6 cellular contexts compared by ENCODE assay signal in the genomic region with DNA sequence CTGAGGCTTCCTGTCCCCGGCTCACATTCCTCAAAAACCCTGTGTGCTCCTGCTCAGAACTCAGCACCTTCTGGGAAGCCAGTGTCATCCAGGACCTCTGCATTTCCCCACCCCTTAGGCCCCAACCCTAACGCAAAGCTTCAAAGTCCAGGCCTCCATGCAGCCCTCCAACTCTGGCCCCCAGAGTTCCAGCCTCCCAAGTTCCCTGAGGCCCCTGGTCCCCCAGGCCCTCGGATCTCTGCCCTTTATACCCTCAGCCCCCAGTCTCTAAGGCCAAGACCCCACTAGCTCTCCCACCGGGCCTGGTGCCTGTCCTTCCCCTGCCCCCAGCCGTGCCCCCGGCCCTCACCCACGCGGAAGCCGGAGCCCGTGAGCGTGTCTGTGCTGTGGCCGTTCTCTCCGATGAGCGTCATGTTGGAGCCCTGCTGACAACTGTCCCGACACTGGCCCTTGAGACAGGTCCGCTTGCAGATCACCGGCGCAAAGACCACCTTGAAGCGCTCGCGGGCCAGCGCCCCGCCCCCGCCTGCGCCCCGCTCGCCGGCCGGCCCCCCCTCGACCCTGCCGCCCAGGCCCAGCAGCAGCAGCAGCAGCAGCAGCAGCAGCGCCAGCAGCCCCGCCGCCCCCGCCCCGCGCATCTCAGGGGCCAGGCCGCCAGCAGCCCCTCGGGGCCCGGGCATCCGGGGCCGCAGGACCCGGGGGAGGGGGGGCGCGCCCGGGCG. TPM values are rescaled to one million over a fixed set of nuclear protein-coding genes. Genes with fewer than 3 reads are reported as not detected.
A peak's percentile ranks its signal among the peaks of the same experiment; 100 is the strongest.
DNase-seq lines count a peak whose midpoint lies in the region; ATAC-seq and TF ChIP-seq lines count a peak whose summit lies in the region.

No MANE protein-coding gene starts in this region.

- H3K4me1 Mint-ChIP-seq in CD8-positive, alpha-beta T cell (ENCODE audit: low read depth), result peaks cover 61% of the 10 kb centered on the region
- peaks cover 59% of the 10 kb centered on the region for H3K4me1 Mint-ChIP-seq in activated naive CD8-positive, alpha-beta T cell (ENCODE audit: low read depth)

- peak overlapping the region; percentile 59 for H3K4me3 ChIP-seq in CD8-positive, alpha-beta T cell (ENCODE audit: low read depth, low read length)
- peak overlapping the region; percentile 44 for H3K4me3 ChIP-seq in mesodermal cell (ENCODE audit: extremely low read depth, insufficient read depth, low read length, poor library complexity, severe bottlenecking)

- no peak for TF ChIP-seq CTCF in CD8-positive, alpha-beta T cell (IDR thresholded peaks at IDR 0.05)

- peak overlapping the region; percentile 89 for H3K27ac Mint-ChIP-seq in CD8-positive, alpha-beta T cell
- peak overlapping the region; percentile 94 for H3K27ac Mint-ChIP-seq in activated naive CD8-positive, alpha-beta T cell

- no peaks in the 10 kb centered on the region for H3K9me3 ChIP-seq in CD8-positive, alpha-beta T cell (ENCODE audit: low read length)
- no peaks in the 10 kb centered on the region for H3K9me3 ChIP-seq in mesodermal cell (ENCODE audit: control insufficient read depth, low read length)

- H3K27me3 Mint-ChIP-seq in CD8-positive, alpha-beta T cell (ENCODE audit: low read depth), result no peaks in the 10 kb centered on the region
- H3K27me3 Mint-ChIP-seq in activated naive CD8-positive, alpha-beta T cell, result no peaks in the 10 kb centered on the region

- 9 to 18% methylated on average over 25 to 35 of the region's 47 CpGs for WGBS in mesodermal cell (ENCODE audit: insufficient coverage in 2 of 2), 2 experiments

- H3K27ac ChIP-seq in CD8-positive, alpha-beta T cell (ENCODE audit: low read depth, low read length), result peak overlapping the region; percentile 30
- H3K27ac ChIP-seq in mesodermal cell (ENCODE audit: low read depth, low read length, severe bottlenecking), result peak overlapping the region; percentile 10

- no peaks in the 10 kb centered on the region for H3K36me3 ChIP-seq in CD8-positive, alpha-beta T cell (ENCODE audit: insufficient read depth, low read length)
- H3K36me3 ChIP-seq in mesodermal cell (ENCODE audit: control insufficient read depth, insufficient read depth, low read length), result no peaks in the 10 kb centered on the region

- no peaks in the 10 kb centered on the region for H3K27me3 ChIP-seq in CD8-positive, alpha-beta T cell (ENCODE audit: insufficient read depth, low read length)

- CTCF ChIA-PET in CD8-positive, alpha-beta T cell (lab: Charles Lee), result interaction anchor here (0.7 to 1.7 kb wide), 5 partner anchors 8 to 335 kb away, joined by 3 to 10 read pairs (median 7); no protein-coding TSS in a partner anchor

- H3K4me1 ChIP-seq in CD8-positive, alpha-beta T cell (ENCODE audit: insufficient read depth, low read length), result peaks cover 68% of the 10 kb centered on the region
- peaks cover 59% of the 10 kb centered on the region for H3K4me1 ChIP-seq in mesodermal cell (ENCODE audit: control insufficient read depth, insufficient read depth, low read length, poor library complexity, severe bottlenecking)

- no peak for ATAC-seq in CD8-positive, alpha-beta T cell
- ATAC-seq in GM19395 (IDR thresholded peaks at IDR 0.05; ENCODE audit: unreplicated experiment) (no peak), GM18511 (IDR thresholded peaks at IDR 0.05; ENCODE audit: unreplicated experiment) (no peak)

- POLR2A ChIA-PET in CD8-positive, alpha-beta T cell (lab: Charles Lee), result interaction anchor here (0.8 to 1.7 kb wide), 7 partner anchors 8 to 96 kb away, joined by 3 to 6 read pairs (median 4); partner anchors contain the start of genes MALAT1 and ZNRD2

- peak in 1 of 7 experiments; percentile 17 for DNase-seq in CD8-positive, alpha-beta T cell
- DNase-seq in occipital lobe (lab: John Stamatoyannopoulos, UW), result no peak

- intact Hi-C loops in CD8-positive, alpha-beta T cell (cut with DNase I, micrococcal nuclease), result loop anchor here (1.0 kb wide), 2 partner anchors 11 to 13 kb away; partner anchors contain the start of gene ZNRD2 (in 2 of the 2)

- H3K9me3 Mint-ChIP-seq in CD8-positive, alpha-beta T cell, result no peaks in the 10 kb centered on the region
- H3K9me3 Mint-ChIP-seq in activated naive CD8-positive, alpha-beta T cell (ENCODE audit: low read depth), result no peaks in the 10 kb centered on the region

- peaks cover 7% of the 10 kb centered on the region for H3K36me3 Mint-ChIP-seq in CD8-positive, alpha-beta T cell
- H3K36me3 Mint-ChIP-seq in activated naive CD8-positive, alpha-beta T cell, result no peaks in the 10 kb centered on the region

- H3K4me3 Mint-ChIP-seq in CD8-positive, alpha-beta T cell, result peak overlapping the region; percentile 89
- H3K4me3 Mint-ChIP-seq in activated naive CD8-positive, alpha-beta T cell, result peak overlapping the region; percentile 88

RNA-seq across cellular contexts. Expression of gene LTBP3, which starts 0.7 kb away (rescaled TPM):
- total RNA-seq in CD8-positive, alpha-beta T cell, result 100 to 1,000 TPM; 231 to 246 TPM
- 24.9 TPM for polyA plus RNA-seq in mesodermal cell (2013, experiment 1 of 2)
- 23.5 TPM for polyA plus RNA-seq in mesodermal cell (2013, experiment 2 of 2)
- total RNA-seq in occipital lobe, result 18.4 TPM

RNA-seq across cellular contexts. Expression of gene ZNRD2, which starts 12.8 kb away (rescaled TPM):
- total RNA-seq in CD8-positive, alpha-beta T cell, result 10 to 100 TPM; 35.6 to 41.4 TPM
- 59.5 TPM for polyA plus RNA-seq in mesodermal cell (2013, experiment 1 of 2)
- 49.2 TPM for polyA plus RNA-seq in mesodermal cell (2013, experiment 2 of 2)
- total RNA-seq in occipital lobe, result 23.6 TPM

RNA-seq across cellular contexts. Expression of gene FAM89B, which starts 14.9 kb away (rescaled TPM):
- 10 to 100 TPM; 20.6 to 20.8 TPM for total RNA-seq in CD8-positive, alpha-beta T cell
- polyA plus RNA-seq in mesodermal cell (2013, experiment 1 of 2), result 52.9 TPM
- polyA plus RNA-seq in mesodermal cell (2013, experiment 2 of 2), result 41.6 TPM
- total RNA-seq in occipital lobe, result 22.3 TPM

RNA-seq across cellular contexts. Expression of gene EHBP1L1, which starts 18.4 kb away (rescaled TPM):
- 10 to 100 TPM; 64.7 to 65.1 TPM for total RNA-seq in CD8-positive, alpha-beta T cell
- 18.8 TPM for polyA plus RNA-seq in mesodermal cell (2013, experiment 1 of 2)
- 18.2 TPM for polyA plus RNA-seq in mesodermal cell (2013, experiment 2 of 2)
- 9.7 TPM for total RNA-seq in occipital lobe

RNA-seq across cellular contexts. Expression of gene SCYL1, which starts 32.6 kb away (rescaled TPM):
- total RNA-seq in CD8-positive, alpha-beta T cell, result 10 to 100 TPM; 55.8 to 60.4 TPM
- polyA plus RNA-seq in mesodermal cell (2013, experiment 1 of 2), result 102 TPM
- polyA plus RNA-seq in mesodermal cell (2013, experiment 2 of 2), result 89.8 TPM
- 34.2 TPM for total RNA-seq in occipital lobe

Comparison
In these comparisons a context has a peak if more than half of its experiments do, and no peak if none do; other contexts are left out.
1. RNA of gene LTBP3, which starts 0.7 kb away (total RNA-seq): 231 to 246 TPM in CD8-positive, alpha-beta T cell; 18.4 TPM in occipital lobe (single experiment); every median in the first group is over 10 times any median in the second.